ENCODE assay signal across 9 cellular contexts in genomic region chr22:17368144-17368726, GRCh38. TPM values are rescaled to one million over a fixed set of nuclear protein-coding genes. Genes with fewer than 3 reads are reported as not detected.
DNase-seq lines count a peak whose midpoint lies in the region; ATAC-seq lines count a peak whose summit lies in the region.
"Had no signal": no experiment of that assay in that cellular context is flagged by ENCODE, and none has a peak within 500 bp of the region (broad histone marks: within the 10 kb centered on the region; RNA-seq: fewer than 3 reads in every experiment).

No MANE protein-coding gene starts in this region.

- peak overlapping the region; percentile 65 to 70 for H3K4me3 ChIP-seq in stomach smooth muscle (ENCODE audit: low read length in 2 of 2)

- H3K9ac ChIP-seq in stomach smooth muscle (ENCODE audit: low read length in 2 of 2) = no peak overlapping the region

- H3K27ac Mint-ChIP-seq in activated naive CD8-positive, alpha-beta T cell = peak overlapping the region; percentile 58

- H3K4me1 ChIP-seq in stomach smooth muscle (ENCODE audit: control insufficient read depth, insufficient read depth, low read length) = peaks cover 13% of the 10 kb centered on the region

- no peaks in the 10 kb centered on the region for H3K36me3 Mint-ChIP-seq in activated naive CD8-positive, alpha-beta T cell

- H3K27me3 ChIP-seq in layer of hippocampus (ENCODE audit: control insufficient read depth, insufficient read depth, low read length) (no peaks in the 10 kb centered on the region), stomach smooth muscle (ENCODE audit: control insufficient read depth in 1 of 2, insufficient read depth in 2 of 2, low read length in 2 of 2) (peaks cover 26 to 46% of the 10 kb centered on the region in 2 donors)

- no peaks in the 10 kb centered on the region for H3K9me3 ChIP-seq in stomach smooth muscle (ENCODE audit: control insufficient read depth in 2 of 2, low read length in 2 of 2)

- DNase-seq in activated CD8-positive, alpha-beta memory T cell treated with anti-CD3 and anti-CD28 coated beads, Interleukin-2, amount 50 U/mL, for 4 hours = peak; percentile 15
- no peak for DNase-seq in activated CD8-positive, alpha-beta memory T cell treated with anti-CD3 and anti-CD28 coated beads, Interleukin-2, amount 50 U/mL, for 48 hours
- DNase-seq in UCSD-AML1 (lab: John Stamatoyannopoulos, UW; ENCODE audit: unreplicated experiment) (no peak), sciatic nerve (ENCODE audit: low spot score) (no peak)
- DNase-seq: GOT3 had no signal

- H3K4me1 Mint-ChIP-seq in activated naive CD8-positive, alpha-beta T cell (ENCODE audit: low read depth) = peaks cover 28% of the 10 kb centered on the region

- no peak for ATAC-seq in sciatic nerve
- ATAC-seq in GM18907 (IDR thresholded peaks at IDR 0.05; ENCODE audit: unreplicated experiment) = no peak

- H3K4me3 Mint-ChIP-seq in activated naive CD8-positive, alpha-beta T cell = peak overlapping the region; percentile 78

- intact Hi-C loops in sciatic nerve (cut with DNase I) = no loop called here

- no peaks in the 10 kb centered on the region for H3K36me3 ChIP-seq in stomach smooth muscle (ENCODE audit: control insufficient read depth in 2 of 2, insufficient read depth in 2 of 2, low read length in 2 of 2)

- H3K27me3 Mint-ChIP-seq in activated naive CD8-positive, alpha-beta T cell = peaks cover 29% of the 10 kb centered on the region

- H3K9me3 Mint-ChIP-seq in activated naive CD8-positive, alpha-beta T cell (ENCODE audit: low read depth) = no peaks in the 10 kb centered on the region

- H3K27ac ChIP-seq in layer of hippocampus (ENCODE audit: low read depth, low read length) (peak overlapping the region; percentile 90), stomach smooth muscle (ENCODE audit: low read length) (no peak overlapping the region)

RNA-seq across cellular contexts. Expression of gene CECR2, which starts 1.0 kb away (rescaled TPM):
- total RNA-seq in sciatic nerve = 4.8 TPM
